ENCODE assay signal across 8 cellular contexts in the genomic region with DNA sequence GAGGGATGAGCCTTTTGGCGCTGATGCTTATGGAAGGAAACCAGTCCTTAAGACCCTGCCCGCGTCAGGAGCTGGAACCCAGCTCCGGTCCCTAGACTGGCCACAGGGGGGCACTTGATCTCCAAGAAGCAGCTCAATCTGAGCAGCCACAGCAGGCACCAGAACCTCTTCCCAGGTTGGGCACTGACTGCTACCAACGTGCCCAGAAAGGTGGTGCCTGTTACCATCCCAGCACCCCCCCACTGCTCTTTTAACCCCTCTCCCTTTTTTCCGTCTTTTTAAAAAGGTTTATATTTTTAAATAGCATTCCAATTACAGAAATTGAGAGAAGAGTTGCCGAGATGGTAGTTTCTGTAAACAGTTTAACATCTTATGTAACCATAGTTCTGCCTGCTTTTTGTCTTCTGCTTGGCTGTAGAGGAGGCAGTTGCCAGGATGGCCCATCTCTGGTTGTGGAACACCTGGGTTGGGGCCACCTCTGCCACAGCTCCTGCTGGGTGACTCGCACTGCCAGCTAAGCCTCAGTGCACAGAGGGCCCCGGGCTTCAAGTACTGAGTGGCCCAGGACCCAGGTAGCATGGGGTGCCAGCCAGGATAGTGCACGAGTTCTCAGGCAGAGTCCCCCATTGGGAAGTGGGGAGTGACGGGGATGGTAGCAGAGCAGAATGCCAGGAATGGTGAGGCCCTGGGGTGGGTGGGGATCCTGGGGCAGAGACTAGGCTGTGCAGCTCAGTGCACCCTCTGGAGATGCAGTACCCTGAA.
DNase-seq lines count a peak whose midpoint lies in the region; ATAC-seq and TF ChIP-seq lines count a peak whose summit lies in the region.

No MANE protein-coding gene starts in this region.

- H3K4me1 Mint-ChIP-seq in activated naive CD4-positive, alpha-beta T cell treated with anti-CD3 and anti-CD28 coated beads, Interleukin-2, amount 10 ng/mL, durations not matched to agents 7 days and 5 days, result peaks cover 11% of the 10 kb centered on the region

- H3K36me3 Mint-ChIP-seq in activated naive CD4-positive, alpha-beta T cell treated with anti-CD3 and anti-CD28 coated beads, Interleukin-2, amount 10 ng/mL, durations not matched to agents 7 days and 5 days, result peaks cover 5% of the 10 kb centered on the region

- no peak overlapping the region for H3K27ac Mint-ChIP-seq in activated naive CD4-positive, alpha-beta T cell treated with anti-CD3 and anti-CD28 coated beads, Interleukin-2, amount 10 ng/mL, durations not matched to agents 7 days and 5 days

- POLR2A ChIA-PET in GM10248 (lab: Yijun Ruan, JAX), result no interaction called here

- H3K36me3 ChIP-seq in SJCRH30 (peaks cover 4% of the 10 kb centered on the region; the same call in 1 of the 2 replicates), vagina (no peaks in the 10 kb centered on the region)

- H3K27ac ChIP-seq in SJCRH30, result no peak overlapping the region
- H3K27ac ChIP-seq in vagina, result peak overlapping the region; percentile 63

- CTCF ChIA-PET in GM10248 (lab: Yijun Ruan, JAX), result interaction anchor here (0.6 to 22.9 kb wide), 27 partner anchors 8 to 480 kb away, joined by 3 to 462 read pairs (median 4); partner anchors contain the start of genes HBEGF and SLC4A9
- CTCF ChIA-PET in activated naive CD4-positive, alpha-beta T cell treated with anti-CD3 and anti-CD28 coated beads, Interleukin-2, amount 10 ng/mL, durations not matched to agents 7 days and 5 days (lab: Charles Lee), result interaction anchor here (0.6 to 29.4 kb wide), 24 partner anchors 9 to 854 kb away, joined by 3 to 856 read pairs (median 4); partner anchors contain the start of genes EIF4EBP3, HBEGF, PCDHB2 and SLC4A9

- peaks cover 4% of the 10 kb centered on the region for H3K27me3 Mint-ChIP-seq in activated naive CD4-positive, alpha-beta T cell treated with anti-CD3 and anti-CD28 coated beads, Interleukin-2, amount 10 ng/mL, durations not matched to agents 7 days and 5 days

- ATAC-seq in HG02973 (IDR thresholded peaks at IDR 0.05; ENCODE audit: unreplicated experiment) (peak; percentile 70), Right ventricle myocardium inferior (peak; percentile 16), GM19035 (IDR thresholded peaks at IDR 0.05; ENCODE audit: unreplicated experiment) (no peak)

- TF ChIP-seq POLR2A in vagina (IDR thresholded peaks at IDR 0.05), result no peak

- H3K27me3 ChIP-seq in SJCRH30 (no peaks in the 10 kb centered on the region), vagina (no peaks in the 10 kb centered on the region)

- H3K9me3 Mint-ChIP-seq in activated naive CD4-positive, alpha-beta T cell treated with anti-CD3 and anti-CD28 coated beads, Interleukin-2, amount 10 ng/mL, durations not matched to agents 7 days and 5 days, result no peaks in the 10 kb centered on the region

- H3K4me1 ChIP-seq in SJCRH30 (peaks cover 17% of the 10 kb centered on the region), vagina (peaks cover 52% of the 10 kb centered on the region)

- H3K4me3 Mint-ChIP-seq in activated naive CD4-positive, alpha-beta T cell treated with anti-CD3 and anti-CD28 coated beads, Interleukin-2, amount 10 ng/mL, durations not matched to agents 7 days and 5 days, result no peak overlapping the region

- DNase-seq in GM10248 (ENCODE audit: extremely low spot score), result peak; percentile 79
- DNase-seq in SJCRH30, result peak; percentile 61
- peak; percentile 85 for DNase-seq in activated naive CD4-positive, alpha-beta T cell treated with anti-CD3 and anti-CD28 coated beads, Interleukin-2, amount 10 ng/mL, durations not matched to agents 7 days and 5 days
- no peak for DNase-seq in Right ventricle myocardium inferior (ENCODE audit: missing footprints)
- DNase-seq in posterior cingulate gyrus, result peak; percentile 54 to 96 (median 76)
- DNase-seq in vagina (ENCODE audit: extremely low spot score in 2 of 2), result no peak

- H3K9me3 ChIP-seq in SJCRH30 (replicated peaks) (no peaks in the 10 kb centered on the region), vagina (no peaks in the 10 kb centered on the region)

- TF ChIP-seq CTCF in GM10248 (IDR thresholded peaks at IDR 0.05; ENCODE audit: control extremely low read depth, extremely low read depth, low read depth, missing control alignments) (peak; percentile 63), vagina (IDR thresholded peaks at IDR 0.05) (peak; percentile 26 to 52 (median 40))

- intact Hi-C loops in Right ventricle myocardium inferior (cut with DNase I) (loop anchor here (5.0 kb wide), 1 partner anchor 62 kb away; the partner anchor contains the start of gene PFDN1), posterior cingulate gyrus (cut with DNase I) (no loop called here), vagina (cut with DNase I) (loop anchor here (2.0 kb wide), 1 partner anchor 109 kb away; no protein-coding TSS in a partner anchor)

- no peak overlapping the region for H3K4me3 ChIP-seq in SJCRH30
- no peak overlapping the region for H3K4me3 ChIP-seq in vagina

Comparison
In these comparisons a context has a peak if more than half of its experiments do, and no peak if none do; other contexts are left out.
1. DNase-seq: peak in GM10248 (single experiment), SJCRH30 (2 of 2), activated naive CD4-positive, alpha-beta T cell treated with anti-CD3 and anti-CD28 coated beads, Interleukin-2, amount 10 ng/mL, durations not matched to agents 7 days and 5 days (single experiment) and posterior cingulate gyrus (10 of 10); none in Right ventricle myocardium inferior (single experiment) and vagina (0 of 2).